In the genomic region with DNA sequence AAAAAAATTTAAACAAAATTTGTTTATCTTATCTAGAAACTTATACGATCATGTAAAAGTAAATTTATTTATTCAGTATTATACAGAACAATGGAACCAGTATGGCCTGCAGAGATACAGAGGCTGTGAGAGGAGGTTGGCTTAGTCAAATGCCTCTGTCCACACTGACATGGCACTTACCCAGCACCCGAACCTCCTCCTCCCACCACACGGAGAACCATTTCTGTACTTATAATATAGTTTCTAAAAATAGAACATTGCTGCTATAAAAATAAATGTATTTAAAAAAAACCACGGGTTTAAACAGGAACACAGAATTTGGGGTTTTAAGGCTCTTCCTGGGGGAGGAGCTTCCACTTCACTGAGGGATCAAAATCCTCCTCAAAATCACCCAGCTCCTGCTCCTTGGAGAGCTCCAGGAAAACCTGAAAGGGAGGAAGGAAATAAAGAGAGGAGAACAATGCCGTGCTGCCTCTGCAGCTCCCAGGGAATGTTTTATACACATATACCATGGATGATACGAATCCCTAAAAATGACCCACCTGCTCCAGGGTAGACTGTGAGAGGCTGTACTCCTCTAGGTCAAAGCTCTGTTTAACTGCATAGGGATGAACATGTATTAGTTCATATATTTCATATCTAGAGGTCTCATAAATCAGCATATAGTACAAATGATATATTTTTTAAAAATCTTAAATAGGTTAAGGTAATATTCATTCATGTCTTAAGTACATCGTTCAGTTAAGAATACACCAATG, we compare ENCODE assay signal across 1 cellular context.
TF ChIP-seq lines count a peak whose summit lies in the region.

No MANE protein-coding gene starts in this region.

TF ChIP-seq in SK-N-SH treated with all-trans-retinoic acid at 6 μM for 48 hours, 23 proteins besides CTCF, POLR2A, EP300 and RAD21 (continued from another document):
- TF ChIP-seq, protein P1, sequence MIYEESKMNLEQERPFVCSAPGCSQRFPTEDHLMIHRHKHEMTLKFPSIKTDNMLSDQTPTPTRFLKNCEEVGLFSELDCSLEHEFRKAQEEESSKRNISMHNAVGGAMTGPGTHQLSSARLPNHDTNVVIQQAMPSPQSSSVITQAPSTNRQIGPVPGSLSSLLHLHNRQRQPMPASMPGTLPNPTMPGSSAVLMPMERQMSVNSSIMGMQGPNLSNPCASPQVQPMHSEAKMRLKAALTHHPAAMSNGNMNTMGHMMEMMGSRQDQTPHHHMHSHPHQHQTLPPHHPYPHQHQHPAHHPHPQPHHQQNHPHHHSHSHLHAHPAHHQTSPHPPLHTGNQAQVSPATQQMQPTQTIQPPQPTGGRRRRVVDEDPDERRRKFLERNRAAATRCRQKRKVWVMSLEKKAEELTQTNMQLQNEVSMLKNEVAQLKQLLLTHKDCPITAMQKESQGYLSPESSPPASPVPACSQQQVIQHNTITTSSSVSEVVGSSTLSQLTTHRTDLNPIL (CRISPR knock-in tag; IDR thresholded peaks at IDR 0.05; ENCODE audit: low read depth): no peak
- TF ChIP-seq, protein P2, sequence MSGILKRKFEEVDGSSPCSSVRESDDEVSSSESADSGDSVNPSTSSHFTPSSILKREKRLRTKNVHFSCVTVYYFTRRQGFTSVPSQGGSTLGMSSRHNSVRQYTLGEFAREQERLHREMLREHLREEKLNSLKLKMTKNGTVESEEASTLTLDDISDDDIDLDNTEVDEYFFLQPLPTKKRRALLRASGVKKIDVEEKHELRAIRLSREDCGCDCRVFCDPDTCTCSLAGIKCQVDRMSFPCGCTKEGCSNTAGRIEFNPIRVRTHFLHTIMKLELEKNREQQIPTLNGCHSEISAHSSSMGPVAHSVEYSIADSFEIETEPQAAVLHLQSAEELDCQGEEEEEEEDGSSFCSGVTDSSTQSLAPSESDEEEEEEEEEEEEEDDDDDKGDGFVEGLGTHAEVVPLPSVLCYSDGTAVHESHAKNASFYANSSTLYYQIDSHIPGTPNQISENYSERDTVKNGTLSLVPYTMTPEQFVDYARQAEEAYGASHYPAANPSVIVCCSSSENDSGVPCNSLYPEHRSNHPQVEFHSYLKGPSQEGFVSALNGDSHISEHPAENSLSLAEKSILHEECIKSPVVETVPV (CRISPR knock-in tag; IDR thresholded peaks at IDR 0.05): no peak
- no peak for TF ChIP-seq ZFP30 (CRISPR knock-in tag; IDR thresholded peaks at IDR 0.05)
- no peak for TF ChIP-seq ZFP3 (CRISPR knock-in tag; IDR thresholded peaks at IDR 0.05)
- no peak for TF ChIP-seq SNAI2 (CRISPR knock-in tag; IDR thresholded peaks at IDR 0.05)
- no peak for TF ChIP-seq ESRRG (CRISPR knock-in tag; IDR thresholded peaks at IDR 0.05)
- no peak for TF ChIP-seq PPARA (CRISPR knock-in tag; IDR thresholded peaks at IDR 0.05; ENCODE audit: borderline replicate concordance)
- TF ChIP-seq BACH2 (CRISPR knock-in tag; IDR thresholded peaks at IDR 0.05; ENCODE audit: borderline replicate concordance): no peak
- no peak for TF ChIP-seq ZC3H10 (CRISPR knock-in tag; IDR thresholded peaks at IDR 0.05)
- no peak for TF ChIP-seq TOX (CRISPR knock-in tag; IDR thresholded peaks at IDR 0.05; ENCODE audit: borderline replicate concordance)
- TF ChIP-seq ZNF565 (CRISPR knock-in tag; conservative IDR thresholded peaks at IDR 0.05; ENCODE audit: low read depth): no peak
- TF ChIP-seq ISL1 (CRISPR knock-in tag; IDR thresholded peaks at IDR 0.05): no peak
- no peak for TF ChIP-seq ZNF70 (CRISPR knock-in tag; IDR thresholded peaks at IDR 0.05)
